In genomic region chr9:93690618-93691017, GRCh38 we compare ENCODE assay signal across 1 cellular context.
A peak's percentile ranks its signal among the peaks of the same experiment; 100 is the strongest.
TF ChIP-seq lines count a peak whose summit lies in the region.

No MANE protein-coding gene starts in this region.

TF ChIP-seq in K562, 482 proteins besides CTCF, POLR2A, EP300 and RAD21 (continued from another document):
- TF ChIP-seq ZNF318 (IDR thresholded peaks at IDR 0.05; ENCODE audit: borderline replicate concordance in 1 of 2, low read depth in 1 of 2) (no peak), CTCFL (IDR thresholded peaks at IDR 0.05; ENCODE audit: borderline replicate concordance, insufficient read depth, low read depth, low read length, poor library complexity, severe bottlenecking) (no peak), RBM25 (IDR thresholded peaks at IDR 0.05; ENCODE audit: low read depth, low read length, severe bottlenecking) (peak; percentile 35), BCLAF1 (IDR thresholded peaks at IDR 0.05; ENCODE audit: borderline replicate concordance in 1 of 2, control insufficient read depth in 1 of 2, low read depth in 2 of 2, low read length in 1 of 2) (no peak), ZNF354B (CRISPR knock-in tag; IDR thresholded peaks at IDR 0.05) (peak; percentile 84)
